In the genomic region with DNA sequence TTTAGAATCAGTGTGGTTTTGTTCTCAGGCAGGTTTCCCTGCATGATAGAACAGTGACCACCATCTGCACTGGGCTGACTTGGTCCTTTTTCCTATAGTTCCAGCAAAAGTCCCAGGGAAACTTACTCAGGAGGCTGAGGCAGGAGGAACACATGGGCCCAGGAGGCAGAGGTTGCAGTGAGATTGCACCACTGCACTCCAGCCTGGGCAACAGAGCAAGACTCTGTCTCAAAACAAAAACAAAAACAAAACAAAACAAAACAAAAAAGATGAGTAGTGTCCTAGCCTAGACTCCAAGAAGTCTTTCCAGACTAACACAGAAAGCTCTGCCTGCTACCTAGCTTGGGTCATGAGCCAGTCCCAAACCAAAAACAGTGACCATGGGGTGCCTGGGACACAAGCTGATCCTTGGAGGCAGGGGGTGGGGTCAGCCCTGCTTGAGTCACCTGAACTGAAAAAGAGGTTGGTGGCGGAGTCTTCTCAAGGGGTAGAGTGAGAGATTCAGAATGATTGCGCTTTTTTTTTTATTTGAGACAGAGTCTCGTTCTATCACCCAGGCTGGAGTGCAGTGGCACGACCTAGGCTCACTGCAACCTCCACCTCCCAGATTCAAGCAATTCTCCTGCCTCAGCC, we compare ENCODE assay signal across 29 cellular contexts.
"Had no signal": no experiment of that assay in that cellular context is flagged by ENCODE, and none has a peak within 500 bp of the region (broad histone marks: within the 10 kb centered on the region; RNA-seq: fewer than 3 reads in every experiment).

No MANE protein-coding gene starts in this region.

- DNase-seq: colonic mucosa; effector CD8-positive, alpha-beta T cell; foreskin keratinocyte; heart left ventricle; left cardiac atrium; left lung; mesendoderm; naive thymus-derived CD8-positive, alpha-beta T cell; nephron progenitor cell; pancreas; stimulated activated CD4-positive, alpha-beta T cell treated with anti-CD3 and anti-CD28 coated beads, Interleukin-12 subunit alpha, Interleukin-12 subunit beta, amount 100 ng/mL, for 4 hours; stimulated activated CD4-positive, alpha-beta T cell treated with anti-CD3 and anti-CD28 coated beads, Interleukin-1b, Interleukin-23, amount 100 ng/mL, for 48 hours; stimulated activated CD4-positive, alpha-beta T cell treated with anti-CD3 and anti-CD28 coated beads, Interleukin-4, amount 100 ng/mL, for 1 hour; stimulated activated CD8-positive, alpha-beta memory T cell treated with anti-CD3 and anti-CD28 coated beads, Interleukin-4, amount 100 ng/mL, for 48 hours; stimulated activated naive CD4-positive, alpha-beta T cell; stimulated activated naive CD8-positive, alpha-beta T cell treated with anti-CD3 and anti-CD28 coated beads, Interleukin-15, amount 100 ng/mL, for 72 hours; transverse colon had no signal

- H3K4me1 ChIP-seq: colonic mucosa, esophagus muscularis mucosa, gastroesophageal sphincter, pancreas, vagina had no signal

- H2AFZ ChIP-seq: hepatocyte had no signal

- ATAC-seq: foreskin keratinocyte; gastroesophageal sphincter; heart left ventricle; left cardiac atrium; left lung; naive thymus-derived CD8-positive, alpha-beta T cell; pancreas; sciatic nerve; stimulated activated naive CD8-positive, alpha-beta T cell treated with anti-CD3 and anti-CD28 coated beads, Interleukin-15, amount 100 ng/mL, for 72 hours had no signal

- H3K36me3 ChIP-seq: colonic mucosa, esophagus muscularis mucosa, gastroesophageal sphincter, heart left ventricle, left lung, neutrophil, pancreas, suprapubic skin, transverse colon, vagina had no signal

- H3K79me2 ChIP-seq: hepatocyte had no signal

- H3K9me3 Mint-ChIP-seq: dendritic cell treated with granulocyte-macrophage colony-stimulating factor and Interleukin-4, amounts not matched to agents 40 ng/mL and 50 ng/mL, for 4 days; naive thymus-derived CD8-positive, alpha-beta T cell; nephron progenitor cell; stimulated activated naive CD8-positive, alpha-beta T cell treated with anti-CD3 and anti-CD28 coated beads, Interleukin-15, amount 100 ng/mL, for 72 hours had no signal

- H3K36me3 Mint-ChIP-seq: naive thymus-derived CD8-positive, alpha-beta T cell had no signal

- H3K27me3 ChIP-seq: colonic mucosa, esophagus muscularis mucosa, foreskin keratinocyte, gastroesophageal sphincter, heart left ventricle, hepatocyte, left lung, pancreas, suprapubic skin, transverse colon, vagina had no signal

- H3K27ac ChIP-seq: colonic mucosa, esophagus muscularis mucosa, foreskin keratinocyte, gastroesophageal sphincter, heart left ventricle, hepatocyte, left lung, neutrophil, pancreas, suprapubic skin, transverse colon, vagina had no signal

- H3K4me2 ChIP-seq: hepatocyte, smooth muscle cell had no signal

- H3K27ac Mint-ChIP-seq: dendritic cell treated with granulocyte-macrophage colony-stimulating factor and Interleukin-4, amounts not matched to agents 40 ng/mL and 50 ng/mL, for 4 days; nephron progenitor cell; progenitor cell of endocrine pancreas; stimulated activated naive CD8-positive, alpha-beta T cell treated with anti-CD3 and anti-CD28 coated beads, Interleukin-15, amount 100 ng/mL, for 72 hours had no signal

- H3K27me3 Mint-ChIP-seq: naive thymus-derived CD8-positive, alpha-beta T cell; progenitor cell of endocrine pancreas; stimulated activated naive CD8-positive, alpha-beta T cell treated with anti-CD3 and anti-CD28 coated beads, Interleukin-15, amount 100 ng/mL, for 72 hours had no signal

- H3K4me3 ChIP-seq: colonic mucosa, esophagus muscularis mucosa, gastroesophageal sphincter, heart left ventricle, hepatocyte, left lung, pancreas, smooth muscle cell, suprapubic skin, transverse colon, vagina had no signal

- H3K9me3 ChIP-seq: colonic mucosa, esophagus muscularis mucosa, gastroesophageal sphincter, heart left ventricle, left lung, neutrophil, pancreas, suprapubic skin, transverse colon, vagina had no signal

- FAIRE-seq: endothelial cell of umbilical vein, islet of Langerhans, pancreas had no signal

- H3K4me3 Mint-ChIP-seq: dendritic cell treated with granulocyte-macrophage colony-stimulating factor and Interleukin-4, amounts not matched to agents 40 ng/mL and 50 ng/mL, for 4 days; naive thymus-derived CD8-positive, alpha-beta T cell; nephron progenitor cell; stimulated activated naive CD8-positive, alpha-beta T cell treated with anti-CD3 and anti-CD28 coated beads, Interleukin-15, amount 100 ng/mL, for 72 hours had no signal
